ENCODE assay signal across 19 cellular contexts in genomic region chr20:57701651-57702050, GRCh38. TPM values are rescaled to one million over a fixed set of nuclear protein-coding genes. Genes with fewer than 3 reads are reported as not detected.
DNase-seq lines count a peak whose midpoint lies in the region; ATAC-seq and TF ChIP-seq lines count a peak whose summit lies in the region.
"Had no signal": no experiment of that assay in that cellular context is flagged by ENCODE, and none has a peak within 500 bp of the region (broad histone marks: within the 10 kb centered on the region; RNA-seq: fewer than 3 reads in every experiment).

No MANE protein-coding gene starts in this region.

- no peaks in the 10 kb centered on the region for H3K27me3 Mint-ChIP-seq in memory B cell

- H3K4me1 ChIP-seq in DOHH2 (ENCODE audit: control insufficient read depth, low read length): peaks cover 100% of the 10 kb centered on the region
- peaks cover 96% of the 10 kb centered on the region for H3K4me1 ChIP-seq in RWPE2 (ENCODE audit: insufficient read depth, poor library complexity, severe bottlenecking)
- H3K4me1 ChIP-seq in vagina: peaks cover 89% of the 10 kb centered on the region
- peaks cover 0 to 46% of the 10 kb centered on the region in 2 donors for H3K4me1 ChIP-seq in right atrium auricular region
- H3K4me1 ChIP-seq: BE2C had no signal

- ATAC-seq in RWPE2 (ENCODE audit: low read depth) (no peak), memory B cell (ENCODE audit: low read depth) (no peak), HG03520 (IDR thresholded peaks at IDR 0.05; ENCODE audit: unreplicated experiment) (no peak)
- ATAC-seq: GM12878, SK-N-SH treated with all-trans-retinoic acid at 6 μM for 48 hours had no signal

- no peak for TF ChIP-seq POLR2A in vagina (IDR thresholded peaks at IDR 0.05)

- H3K27ac ChIP-seq in DOHH2 (ENCODE audit: low read depth, low read length): no peak overlapping the region
- H3K27ac ChIP-seq in RWPE2 (ENCODE audit: poor library complexity, severe bottlenecking): peak overlapping the region; percentile 100
- H3K27ac ChIP-seq in vagina: peak overlapping the region; percentile 11
- H3K27ac ChIP-seq in right atrium auricular region: no peak overlapping the region

- no peaks in the 10 kb centered on the region for H3K9me2 ChIP-seq in DOHH2 (replicated peaks; ENCODE audit: control insufficient read depth, low read length)

- H3K4me1 Mint-ChIP-seq in memory B cell: peaks cover 70% of the 10 kb centered on the region

- H3F3A ChIP-seq in DOHH2 (ENCODE audit: control insufficient read depth, insufficient read depth): no peaks in the 10 kb centered on the region

- no peak for TF ChIP-seq CTCF in DOHH2 (IDR thresholded peaks at IDR 0.05; ENCODE audit: low read depth, low read length, poor library complexity, severe bottlenecking)
- TF ChIP-seq CTCF in RWPE2 (IDR thresholded peaks at IDR 0.05; ENCODE audit: poor library complexity, severe bottlenecking): no peak
- no peak for TF ChIP-seq CTCF in vagina (IDR thresholded peaks at IDR 0.05)
- no peak for TF ChIP-seq CTCF in right atrium auricular region (IDR thresholded peaks at IDR 0.05)

- no peaks in the 10 kb centered on the region for H3K36me3 Mint-ChIP-seq in memory B cell

- H3K9me3 Mint-ChIP-seq in memory B cell: no peaks in the 10 kb centered on the region

- H3K27me3 ChIP-seq in DOHH2 (ENCODE audit: control insufficient read depth, low read length) (no peaks in the 10 kb centered on the region), RWPE2 (ENCODE audit: insufficient read depth, poor library complexity, severe bottlenecking) (no peaks in the 10 kb centered on the region), vagina (no peaks in the 10 kb centered on the region), right atrium auricular region (no peaks in the 10 kb centered on the region)
- H3K27me3 ChIP-seq: BE2C had no signal

- H3K4me3 Mint-ChIP-seq in memory B cell: peak overlapping the region; percentile 17

- no peaks in the 10 kb centered on the region for H3K9me3 ChIP-seq in DOHH2 (ENCODE audit: control insufficient read depth, insufficient read depth, low read length)
- no peaks in the 10 kb centered on the region for H3K9me3 ChIP-seq in RWPE2 (ENCODE audit: severe bottlenecking)
- H3K9me3 ChIP-seq in vagina: no peaks in the 10 kb centered on the region
- no peaks in the 10 kb centered on the region for H3K9me3 ChIP-seq in right atrium auricular region
- H3K9me3 ChIP-seq: BE2C had no signal

- intact Hi-C loops in vagina (cut with DNase I): no loop called here

- DNase-seq in RWPE2 (ENCODE audit: low spot score) (no peak), memory B cell (ENCODE audit: low spot score in 2 of 2) (no peak), vagina (ENCODE audit: extremely low spot score in 2 of 2) (no peak), right atrium auricular region (ENCODE audit: low spot score) (no peak), DMS153 treated with DMSO at 0.1 percent for 48 hours (lab: John Stamatoyannopoulos, UW; ENCODE audit: unreplicated experiment) (no peak)
- DNase-seq: BE2C; DMS53; KBM-7; NCI-H1048; NCI-H146; NCI-H2081 treated with DMSO at 0.1 percent for 48 hours; NCI-H226; NCI-H526 treated with DMSO at 0.1 percent for 48 hours; NK-92 treated with Interleukin-12 subunit alpha and Interleukin-12 subunit beta, amount 100 ng/mL, for 24 hours; SHP77 had no signal

- H3K36me3 ChIP-seq in DOHH2 (ENCODE audit: control insufficient read depth, low read length) (no peaks in the 10 kb centered on the region; the same call in 1 of the 2 replicates), RWPE2 (ENCODE audit: low read depth) (peaks cover 80% of the 10 kb centered on the region), vagina (no peaks in the 10 kb centered on the region), right atrium auricular region (no peaks in the 10 kb centered on the region)

- H3K4me3 ChIP-seq in DOHH2 (ENCODE audit: low read length): no peak overlapping the region; the same call in 1 of the 2 replicates
- no peak overlapping the region for H3K4me3 ChIP-seq in RWPE2 (ENCODE audit: severe bottlenecking)
- H3K4me3 ChIP-seq in vagina: no peak overlapping the region
- H3K4me3 ChIP-seq in right atrium auricular region: no peak overlapping the region
- H3K4me3 ChIP-seq: GM12878 had no signal

- peak overlapping the region; percentile 50 for H3K27ac Mint-ChIP-seq in memory B cell

- H3K4me2 ChIP-seq in DOHH2 (ENCODE audit: low read length): peak overlapping the region; percentile 90

- no peaks in the 10 kb centered on the region for H4K20me1 ChIP-seq in DOHH2 (ENCODE audit: control insufficient read depth, insufficient read depth, low read depth, low read length)

- H3K79me2 ChIP-seq in DOHH2 (ENCODE audit: control insufficient read depth, low read length): peaks cover 99% of the 10 kb centered on the region

RNA-seq across cellular contexts. Expression of gene PMEPA1, which starts 8.2 kb away (rescaled TPM):
- total RNA-seq in vagina (11.3 TPM), right atrium auricular region (10 to 100 TPM; 12.5 to 16.7 TPM)

Comparison
In these comparisons a context has a peak if more than half of its experiments do, and no peak if none do; other contexts are left out.
1. H3K27ac ChIP-seq: peak in RWPE2 (single experiment) and vagina (single experiment); none in DOHH2 (single experiment) and right atrium auricular region (0 of 2).